16 cellular contexts compared by ENCODE assay signal in the genomic region with DNA sequence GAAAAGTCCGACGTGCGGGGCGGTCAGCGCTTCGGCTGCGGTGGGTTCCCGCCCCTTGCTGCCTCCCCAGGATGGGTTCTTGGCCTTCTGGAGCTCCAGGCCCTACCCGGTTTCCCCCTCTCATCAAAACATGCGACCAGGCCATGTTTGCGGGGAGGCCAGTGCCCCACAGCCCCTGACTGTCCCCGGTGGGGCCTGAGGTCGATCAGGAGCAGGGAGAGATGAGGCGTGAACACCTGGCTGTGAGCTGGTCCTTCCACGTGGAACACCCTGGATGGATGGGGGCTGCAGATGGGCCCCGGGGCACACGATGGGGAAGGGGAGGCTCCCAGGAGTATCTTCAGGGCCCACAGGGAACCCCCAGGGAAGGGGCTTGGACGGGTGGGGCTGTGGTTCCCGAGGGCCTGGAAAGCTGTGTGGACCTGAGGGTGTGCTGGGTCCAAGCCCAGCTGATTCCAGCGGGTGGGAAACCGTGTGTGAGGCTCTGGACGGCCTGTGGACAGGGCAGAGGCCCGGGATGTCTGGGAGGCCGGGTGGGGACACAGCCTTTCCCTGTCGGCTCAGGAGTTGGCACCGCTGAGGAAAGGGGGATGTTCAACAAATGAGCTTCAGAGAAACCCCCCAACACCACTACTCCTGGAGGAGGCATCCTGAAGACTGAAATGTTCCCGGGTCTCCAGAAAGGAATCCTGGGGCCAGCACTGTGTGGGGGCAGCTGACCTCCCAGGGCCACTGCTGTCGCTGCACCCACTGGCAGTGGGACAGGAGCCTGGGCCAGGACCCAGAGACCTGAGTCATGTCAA.
DNase-seq lines count a peak whose midpoint lies in the region; ATAC-seq, FAIRE-seq and TF ChIP-seq lines count a peak whose summit lies in the region.
"Had no signal": no experiment of that assay in that cellular context is flagged by ENCODE, and none has a peak within 500 bp of the region (broad histone marks: within the 10 kb centered on the region; RNA-seq: fewer than 3 reads in every experiment).

No MANE protein-coding gene starts in this region.

- ATAC-seq in heart right ventricle = peak in 4 of 8 donors; percentile 1 to 18 (median 6)
- no peak for ATAC-seq in Right ventricle myocardium inferior
- ATAC-seq in activated CD8-positive, alpha-beta memory T cell treated with anti-CD3 and anti-CD28 coated beads, Interleukin-2, amount 10 ng/mL, durations not matched to agents 7 days and 5 days = no peak
- ATAC-seq in naive thymus-derived CD4-positive, alpha-beta T cell = no peak
- no peak for ATAC-seq in HG02885 (IDR thresholded peaks at IDR 0.05; ENCODE audit: poor library complexity, unreplicated experiment)
- ATAC-seq: stimulated activated naive CD8-positive, alpha-beta T cell treated with anti-CD3 and anti-CD28 coated beads, Interleukin-15, Interleukin-2, amounts not matched to agents 100 U/mL and 50 U/mL, for 24 hours had no signal

- FAIRE-seq in frontal cortex (lab: Jason Lieb, UNC) = no peak

- CTCF ChIA-PET in activated CD8-positive, alpha-beta memory T cell treated with anti-CD3 and anti-CD28 coated beads, Interleukin-2, amount 10 ng/mL, durations not matched to agents 7 days and 5 days (lab: Charles Lee) = interaction anchor here (1.2 kb wide), 1 partner anchor 315 kb away, joined by 3 read pairs; no protein-coding TSS in a partner anchor
- CTCF ChIA-PET in naive thymus-derived CD4-positive, alpha-beta T cell (lab: Charles Lee) = interaction anchor here (0.6 kb wide), 2 partner anchors 33 to 93 kb away, joined by 3 read pairs; no protein-coding TSS in a partner anchor

- 84 to 89% methylated on average over 28 of the region's 28 CpGs for whole genome bisulfite sequencing in heart right ventricle, 2 donors

- H3K9me3 Mint-ChIP-seq in activated CD8-positive, alpha-beta memory T cell treated with anti-CD3 and anti-CD28 coated beads, Interleukin-2, amount 10 ng/mL, durations not matched to agents 7 days and 5 days (ENCODE audit: low read depth) = peaks cover 5% of the 10 kb centered on the region
- H3K9me3 Mint-ChIP-seq in naive thymus-derived CD4-positive, alpha-beta T cell = peaks cover 0 to 12% (median 6%) of the 10 kb centered on the region in 11 donors

- POLR2A ChIA-PET in naive thymus-derived CD4-positive, alpha-beta T cell (lab: Charles Lee) = interaction anchor here (0.7 to 0.9 kb wide), 2 partner anchors 11 to 315 kb away, joined by 3 read pairs; no protein-coding TSS in a partner anchor

- H3K4me1 ChIP-seq in heart right ventricle = peaks cover 13 to 55% (median 32%) of the 10 kb centered on the region in 9 donors
- peaks cover 73 to 74% of the 10 kb centered on the region in 2 donors for H3K4me1 ChIP-seq in naive thymus-derived CD4-positive, alpha-beta T cell (ENCODE audit: control insufficient read depth in 2 of 2, insufficient read depth in 2 of 2, low read length in 2 of 2)

- no peak overlapping the region for H3K4me3 ChIP-seq in heart right ventricle
- no peak overlapping the region for H3K4me3 ChIP-seq in naive thymus-derived CD4-positive, alpha-beta T cell (ENCODE audit: low read length)
- H3K4me3 ChIP-seq: GM23248, PC-9 had no signal

- intact Hi-C loops in heart right ventricle (cut with DNase I) (loop anchor here in 1 of 10 donors (5.0 to 10.0 kb wide), 2 partner anchors 40 to 258 kb away; a partner anchor contains a TSS), Right ventricle myocardium inferior (cut with DNase I) (no loop called here)
- intact Hi-C loops in naive thymus-derived CD4-positive, alpha-beta T cell (cut with micrococcal nuclease) = no loop called here

- no peak overlapping the region for H3K4me3 Mint-ChIP-seq in activated CD8-positive, alpha-beta memory T cell treated with anti-CD3 and anti-CD28 coated beads, Interleukin-2, amount 10 ng/mL, durations not matched to agents 7 days and 5 days
- H3K4me3 Mint-ChIP-seq in naive thymus-derived CD4-positive, alpha-beta T cell = peak overlapping the region in 9 of 10 donors; percentile 23 to 86 (median 75)
- H3K4me3 Mint-ChIP-seq: brain had no signal

- peak overlapping the region; percentile 55 to 89 (median 82) for H3K27ac ChIP-seq in heart right ventricle
- H3K27ac ChIP-seq in naive thymus-derived CD4-positive, alpha-beta T cell (ENCODE audit: low read depth, low read length) = peak overlapping the region; percentile 82
- H3K27ac ChIP-seq: GM23248, PC-9 had no signal

- H3K36me3 ChIP-seq in heart right ventricle = no peaks in the 10 kb centered on the region
- H3K36me3 ChIP-seq in naive thymus-derived CD4-positive, alpha-beta T cell (ENCODE audit: control insufficient read depth in 2 of 3, insufficient read depth in 3 of 3, low read length in 3 of 3) = no peaks in the 10 kb centered on the region

- no peak for DNase-seq in heart right ventricle
- no peak for DNase-seq in Right ventricle myocardium inferior (ENCODE audit: missing footprints)
- DNase-seq in activated CD8-positive, alpha-beta memory T cell treated with anti-CD3 and anti-CD28 coated beads, Interleukin-2, amount 10 ng/mL, durations not matched to agents 7 days and 5 days = peak; percentile 19
- DNase-seq in naive thymus-derived CD4-positive, alpha-beta T cell = peak in 1 of 9 donors; percentile 17
- no peak for DNase-seq in frontal cortex (ENCODE audit: low spot score in 2 of 2)
- no peak for DNase-seq in NCI-H1930 (lab: John Stamatoyannopoulos, UW)
- DNase-seq: activated B cell treated with CpG ODN at 0.5 μM for 24 hours; C1 segment of cervical spinal cord; effector CD4-positive, alpha-beta T cell; GM23248; mammary epithelial cell; nucleus accumbens; PC-9; stimulated activated naive CD8-positive, alpha-beta T cell treated with anti-CD3 and anti-CD28 coated beads, Interleukin-15, Interleukin-2, amounts not matched to agents 100 U/mL and 50 U/mL, for 24 hours had no signal

- H3K9me3 ChIP-seq in heart right ventricle = peaks cover 0 to 10% (median 3%) of the 10 kb centered on the region in 11 donors
- H3K9me3 ChIP-seq in naive thymus-derived CD4-positive, alpha-beta T cell (ENCODE audit: control insufficient read depth in 2 of 3, low read length in 3 of 3) = peaks cover 0 to 2% (median 0%) of the 10 kb centered on the region in 3 experiments

- peaks cover 1% of the 10 kb centered on the region for H3K36me3 Mint-ChIP-seq in activated CD8-positive, alpha-beta memory T cell treated with anti-CD3 and anti-CD28 coated beads, Interleukin-2, amount 10 ng/mL, durations not matched to agents 7 days and 5 days
- H3K36me3 Mint-ChIP-seq in naive thymus-derived CD4-positive, alpha-beta T cell = peaks cover under 1 to 6% (median 5%) of the 10 kb centered on the region in 5 donors

- no peaks in the 10 kb centered on the region for H3K27me3 Mint-ChIP-seq in activated CD8-positive, alpha-beta memory T cell treated with anti-CD3 and anti-CD28 coated beads, Interleukin-2, amount 10 ng/mL, durations not matched to agents 7 days and 5 days
- no peaks in the 10 kb centered on the region for H3K27me3 Mint-ChIP-seq in naive thymus-derived CD4-positive, alpha-beta T cell
- H3K27me3 Mint-ChIP-seq: activated B cell treated with CpG ODN at 0.5 μM for 24 hours, brain had no signal

- no peak for TF ChIP-seq CTCF in heart right ventricle (IDR thresholded peaks at IDR 0.05)

- H3K27me3 ChIP-seq in heart right ventricle = peaks cover 0 to 5% (median 0%) of the 10 kb centered on the region in 7 donors
- H3K27me3 ChIP-seq in naive thymus-derived CD4-positive, alpha-beta T cell (ENCODE audit: control insufficient read depth in 2 of 2, insufficient read depth in 2 of 2, low read length in 2 of 2) = no peaks in the 10 kb centered on the region

- peak overlapping the region; percentile 47 for H3K27ac Mint-ChIP-seq in activated CD8-positive, alpha-beta memory T cell treated with anti-CD3 and anti-CD28 coated beads, Interleukin-2, amount 10 ng/mL, durations not matched to agents 7 days and 5 days
- peak overlapping the region; percentile 80 to 97 (median 95) for H3K27ac Mint-ChIP-seq in naive thymus-derived CD4-positive, alpha-beta T cell
- H3K27ac Mint-ChIP-seq: activated B cell treated with CpG ODN at 0.5 μM for 24 hours had no signal

- H3K4me1 Mint-ChIP-seq in activated CD8-positive, alpha-beta memory T cell treated with anti-CD3 and anti-CD28 coated beads, Interleukin-2, amount 10 ng/mL, durations not matched to agents 7 days and 5 days = peaks cover 36% of the 10 kb centered on the region
- peaks cover 47 to 85% (median 74%) of the 10 kb centered on the region in 7 donors for H3K4me1 Mint-ChIP-seq in naive thymus-derived CD4-positive, alpha-beta T cell
